15 cellular contexts compared by ENCODE assay signal in the genomic region with DNA sequence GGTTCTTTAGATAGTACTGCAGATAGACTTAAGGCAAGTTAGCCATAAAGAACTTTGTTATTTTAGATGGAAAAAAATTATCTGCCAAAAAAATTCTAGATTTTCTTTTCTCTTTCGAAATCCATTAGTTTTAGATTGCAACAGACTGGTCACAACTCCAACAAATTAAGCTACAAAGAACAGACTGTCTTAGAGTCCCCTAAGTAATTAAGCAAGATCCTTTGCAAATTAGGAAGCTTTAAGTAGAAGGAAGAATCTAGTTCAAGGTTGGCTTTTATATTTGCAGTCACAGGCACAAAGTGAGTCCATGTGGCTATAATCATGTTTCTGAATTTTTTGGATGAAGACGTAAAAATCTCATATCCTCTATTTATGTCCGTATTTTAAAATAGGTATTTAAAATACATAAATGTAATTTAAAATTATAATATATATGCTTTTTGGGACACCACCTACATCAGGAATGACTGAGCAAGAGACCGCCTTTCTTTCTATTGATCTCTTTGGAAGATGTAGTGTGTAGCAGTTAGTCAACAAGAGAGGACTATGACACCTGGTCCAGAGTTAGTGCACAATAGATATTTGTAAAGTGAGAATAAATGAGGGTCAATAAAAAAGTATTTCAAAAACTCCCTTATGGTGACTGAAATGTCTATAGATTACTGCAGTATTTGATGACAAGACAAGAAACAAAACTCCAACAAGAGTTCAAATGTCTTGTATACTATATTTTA. TPM values are rescaled to one million over a fixed set of nuclear protein-coding genes. Genes with fewer than 3 reads are reported as not detected.
DNase-seq lines count a peak whose midpoint lies in the region; ATAC-seq lines count a peak whose summit lies in the region.
"Had no signal": no experiment of that assay in that cellular context is flagged by ENCODE, and none has a peak within 500 bp of the region (broad histone marks: within the 10 kb centered on the region; RNA-seq: fewer than 3 reads in every experiment).

No MANE protein-coding gene starts in this region.

- H3K9ac ChIP-seq in GM23248 = peak overlapping the region; percentile 79

- H3K36me3 ChIP-seq in GM23248 (ENCODE audit: low read depth) (no peaks in the 10 kb centered on the region), SJSA1 (no peaks in the 10 kb centered on the region)

- no peak overlapping the region for H2AFZ ChIP-seq in GM23248

- H3K36me3 Mint-ChIP-seq in activated T-helper 1 cell treated with anti-CD3 and anti-CD28 coated beads, Interleukin-12 subunit alpha, Interleukin-12 subunit beta, Interleukin-2, Interleukin-4 antibody, amounts not matched to agents 30 ng/mL and 10 ng/mL and 1 ng/mL, durations not matched to agents 14 hours and 24 hours and 36 hours (ENCODE audit: low read depth) = no peaks in the 10 kb centered on the region

- in situ Hi-C loops in GM23248 (cut with MboI) = no loop called here

- H3K4me1 Mint-ChIP-seq in activated T-helper 1 cell treated with anti-CD3 and anti-CD28 coated beads, Interleukin-12 subunit alpha, Interleukin-12 subunit beta, Interleukin-2, Interleukin-4 antibody, amounts not matched to agents 30 ng/mL and 10 ng/mL and 1 ng/mL, durations not matched to agents 14 hours and 24 hours and 36 hours (ENCODE audit: low read depth) = no peaks in the 10 kb centered on the region
- H3K4me1 Mint-ChIP-seq: activated CD4-positive, alpha-beta T cell treated with anti-CD3 and anti-CD28 coated beads, Interleukin-2, amount 10 ng/mL, durations not matched to agents 7 days and 5 days had no signal

- H3K4me3 Mint-ChIP-seq in activated T-helper 1 cell treated with anti-CD3 and anti-CD28 coated beads, Interleukin-12 subunit alpha, Interleukin-12 subunit beta, Interleukin-2, Interleukin-4 antibody, amounts not matched to agents 30 ng/mL and 10 ng/mL and 1 ng/mL, durations not matched to agents 14 hours and 24 hours and 36 hours = no peak overlapping the region
- H3K4me3 Mint-ChIP-seq: activated CD4-positive, alpha-beta T cell treated with anti-CD3 and anti-CD28 coated beads, Interleukin-2, amount 10 ng/mL, durations not matched to agents 7 days and 5 days; activated T-cell treated with anti-CD3 and anti-CD28 coated beads, Interleukin-2, amount 50 U/mL, for 4 hours; nephron progenitor cell had no signal

- H4K20me1 ChIP-seq in GM23248 (ENCODE audit: insufficient read depth) = no peaks in the 10 kb centered on the region

- ATAC-seq in sciatic nerve (peak; percentile 86), HG03520 (IDR thresholded peaks at IDR 0.05; ENCODE audit: unreplicated experiment) (no peak)
- ATAC-seq: activated T-cell treated with anti-CD3 and anti-CD28 coated beads, Interleukin-2, amount 50 U/mL, for 4 hours had no signal

- H3K27me3 ChIP-seq in GM23248 (replicated peaks; ENCODE audit: insufficient read depth) (no peaks in the 10 kb centered on the region), SJSA1 (replicated peaks) (no peaks in the 10 kb centered on the region)
- H3K27me3 ChIP-seq: stomach had no signal

- H3K4me1 ChIP-seq in GM23248 (ENCODE audit: insufficient read depth) (peaks cover 32% of the 10 kb centered on the region), SJSA1 (replicated peaks) (peaks cover 16% of the 10 kb centered on the region)
- H3K4me1 ChIP-seq: psoas muscle, stomach had no signal

- 40 to 43% methylated on average over 4 of the region's 4 CpGs for WGBS in GM23248 (ENCODE audit: low coverage in 1 of 2, low lambda C conversion rate in 2 of 2, missing lambda C conversion rate in 2 of 2), 2 experiments

- 0 out of 2 replicates have a peak, but pooled peaks cover 5% of the 10 kb centered on the region for H3K9me2 ChIP-seq in GM23248 (ENCODE audit: insufficient read depth)

- H3K9me3 ChIP-seq in GM23248 (ENCODE audit: low read depth) (no peaks in the 10 kb centered on the region), SJSA1 (replicated peaks) (no peaks in the 10 kb centered on the region)
- H3K9me3 ChIP-seq: psoas muscle, stomach had no signal

- H3F3A ChIP-seq in GM23248 (ENCODE audit: insufficient read depth) = peaks cover 41% of the 10 kb centered on the region

- no peak for DNase-seq in GM23248
- DNase-seq in SJSA1 (ENCODE audit: low read depth in 1 of 2, low spot score in 2 of 2) = no peak
- peak; percentile 74 for DNase-seq in fibroblast of gingiva (ENCODE audit: low read depth)
- no peak for DNase-seq in sciatic nerve (ENCODE audit: low spot score)
- DNase-seq in glomerular visceral epithelial cell (ENCODE audit: extremely low spot score) = no peak
- DNase-seq in GOT3 (lab: John Stamatoyannopoulos, UW) = no peak
- DNase-seq in activated T-helper 1 cell treated with anti-CD3 and anti-CD28 coated beads, Interleukin-12 subunit alpha, Interleukin-12 subunit beta, Interleukin-2, Interleukin-4 antibody, amounts not matched to agents 30 ng/mL and 10 ng/mL and 1 ng/mL, durations not matched to agents 14 hours and 24 hours and 36 hours (ENCODE audit: low spot score) = no peak
- DNase-seq: activated CD4-positive, alpha-beta T cell treated with anti-CD3 and anti-CD28 coated beads, Interleukin-2, amount 10 ng/mL, durations not matched to agents 7 days and 5 days; activated T-cell treated with anti-CD3 and anti-CD28 coated beads, Interleukin-2, amount 50 U/mL, for 4 hours; cerebellar nuclear complex; NCI-H2171 treated with DMSO at 0.1 percent for 48 hours; nephron progenitor cell; psoas muscle; stomach had no signal

- intact Hi-C loops in sciatic nerve (cut with DNase I) = no loop called here
- intact Hi-C loops in activated T-helper 1 cell treated with anti-CD3 and anti-CD28 coated beads, Interleukin-12 subunit alpha, Interleukin-12 subunit beta, Interleukin-2, Interleukin-4 antibody, amounts not matched to agents 30 ng/mL and 10 ng/mL and 1 ng/mL, durations not matched to agents 14 hours and 24 hours and 36 hours (cut with micrococcal nuclease) = no loop called here

- H3K4me2 ChIP-seq in GM23248 (ENCODE audit: unreplicated experiment) = peak overlapping the region; percentile 85

- peaks cover 32% of the 10 kb centered on the region for H3K79me2 ChIP-seq in GM23248 (ENCODE audit: insufficient read depth)

- H3K27ac ChIP-seq in GM23248 (peak overlapping the region; percentile 92), SJSA1 (peak overlapping the region; percentile 54)
- H3K27ac ChIP-seq: psoas muscle had no signal

- peaks cover 15% of the 10 kb centered on the region for H3K27me3 Mint-ChIP-seq in activated T-helper 1 cell treated with anti-CD3 and anti-CD28 coated beads, Interleukin-12 subunit alpha, Interleukin-12 subunit beta, Interleukin-2, Interleukin-4 antibody, amounts not matched to agents 30 ng/mL and 10 ng/mL and 1 ng/mL, durations not matched to agents 14 hours and 24 hours and 36 hours (ENCODE audit: insufficient read depth)

- H3K9me3 Mint-ChIP-seq in activated T-helper 1 cell treated with anti-CD3 and anti-CD28 coated beads, Interleukin-12 subunit alpha, Interleukin-12 subunit beta, Interleukin-2, Interleukin-4 antibody, amounts not matched to agents 30 ng/mL and 10 ng/mL and 1 ng/mL, durations not matched to agents 14 hours and 24 hours and 36 hours = no peaks in the 10 kb centered on the region
- H3K9me3 Mint-ChIP-seq: activated CD4-positive, alpha-beta T cell treated with anti-CD3 and anti-CD28 coated beads, Interleukin-2, amount 10 ng/mL, durations not matched to agents 7 days and 5 days; activated T-cell treated with anti-CD3 and anti-CD28 coated beads, Interleukin-2, amount 50 U/mL, for 4 hours; nephron progenitor cell had no signal

- H3K4me3 ChIP-seq in GM23248 = peak overlapping the region; percentile 51
- no peak overlapping the region for H3K4me3 ChIP-seq in SJSA1
- H3K4me3 ChIP-seq: psoas muscle, stomach had no signal

- H3K27ac Mint-ChIP-seq in activated T-helper 1 cell treated with anti-CD3 and anti-CD28 coated beads, Interleukin-12 subunit alpha, Interleukin-12 subunit beta, Interleukin-2, Interleukin-4 antibody, amounts not matched to agents 30 ng/mL and 10 ng/mL and 1 ng/mL, durations not matched to agents 14 hours and 24 hours and 36 hours = no peak overlapping the region
- H3K27ac Mint-ChIP-seq: activated CD4-positive, alpha-beta T cell treated with anti-CD3 and anti-CD28 coated beads, Interleukin-2, amount 10 ng/mL, durations not matched to agents 7 days and 5 days had no signal

RNA-seq across cellular contexts. Expression of gene TMEM45A, which starts 34.4 kb away (rescaled TPM):
- 84.9 and 87.7 TPM in 2 replicates for total RNA-seq in GM23248 (2014; rRNA removed; shearing (Covaris generic))
- polyA plus RNA-seq in GM23248 (2016; fragmentation: Nextera tagmentation; extraction: Ambion mirVana) = 133 and 134 TPM in 2 replicates
- 20.6 and 48.5 TPM in 2 replicates for total RNA-seq in SJSA1 (2014; rRNA removed; shearing (Covaris generic))
- total RNA-seq in sciatic nerve = 20.6 TPM
- 0.13 and 0.34 TPM in 2 replicates for total RNA-seq in activated T-helper 1 cell treated with anti-CD3 and anti-CD28 coated beads, Interleukin-12 subunit alpha, Interleukin-12 subunit beta, Interleukin-2, Interleukin-4 antibody, amounts not matched to agents 30 ng/mL and 10 ng/mL and 1 ng/mL, durations not matched to agents 14 hours and 24 hours and 36 hours

Comparison
In these comparisons a context has a peak if more than half of its experiments do, and no peak if none do; other contexts are left out.
1. RNA of gene TMEM45A, which starts 34.4 kb away (total RNA-seq): 84.9 to 87.7 TPM in GM23248, 20.6 to 48.5 TPM in SJSA1 and 20.6 TPM in sciatic nerve (single experiment); 0.13 to 0.34 TPM in activated T-helper 1 cell treated with anti-CD3 and anti-CD28 coated beads, Interleukin-12 subunit alpha, Interleukin-12 subunit beta, Interleukin-2, Interleukin-4 antibody, amounts not matched to agents 30 ng/mL and 10 ng/mL and 1 ng/mL, durations not matched to agents 14 hours and 24 hours and 36 hours; every median in the first group is over 10 times any median in the second.